19 cellular contexts compared by ENCODE assay signal in the genomic region with DNA sequence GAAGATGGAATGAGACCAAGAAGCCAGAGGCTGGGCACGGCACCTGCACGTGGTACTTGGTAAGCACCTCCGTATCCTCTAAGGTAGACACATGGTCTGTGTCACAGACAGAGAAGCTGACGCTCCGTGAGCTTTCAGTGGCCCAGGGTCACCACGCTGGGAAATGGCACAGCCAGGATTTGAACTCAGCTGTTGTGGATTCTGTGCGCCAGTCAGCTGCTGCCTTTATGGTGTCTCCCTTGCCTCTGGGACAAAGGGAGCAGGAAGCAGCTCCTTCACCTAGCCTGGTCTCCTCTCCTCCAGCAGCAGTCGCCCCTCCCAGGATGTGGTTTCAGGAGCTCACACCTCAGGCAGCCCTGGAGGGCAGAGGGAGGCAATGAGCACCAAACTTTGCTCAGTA.
A peak's percentile ranks its signal among the peaks of the same experiment; 100 is the strongest.
DNase-seq lines count a peak whose midpoint lies in the region; ATAC-seq, FAIRE-seq and TF ChIP-seq lines count a peak whose summit lies in the region.
"Had no signal": no experiment of that assay in that cellular context is flagged by ENCODE, and none has a peak within 500 bp of the region (broad histone marks: within the 10 kb centered on the region; RNA-seq: fewer than 3 reads in every experiment).

No MANE protein-coding gene starts in this region.

- TF ChIP-seq EP300 in K562 (IDR thresholded peaks at IDR 0.05; ENCODE audit: low read length) = no peak

- FAIRE-seq in K562 (lab: Jason Lieb, UNC) = no peak
- FAIRE-seq: frontal cortex, H54 had no signal

- H3K79me2 ChIP-seq in K562 (ENCODE audit: control insufficient read depth, insufficient read depth, low read length) = peaks cover 80% of the 10 kb centered on the region

- CTCF ChIA-PET in K562 (lab: Yijun Ruan, JAX; ENCODE audit: low intra/inter-chr PET ratio) = no interaction called here

- ATAC-seq in activated naive CD8-positive, alpha-beta T cell treated with anti-CD3 and anti-CD28 coated beads, Interleukin-2, amount 10 ng/mL, durations not matched to agents 7 days and 5 days (ENCODE audit: low read depth) = peak; percentile 76
- ATAC-seq in K562 (0 out of 3 replicates have a peak, but pooled peaks have one; percentile 11), GM18502 (IDR thresholded peaks at IDR 0.05; ENCODE audit: poor library complexity, unreplicated experiment) (no peak)

- no peaks in the 10 kb centered on the region for H3K9me3 ChIP-seq in KOPT-K1 (ENCODE audit: insufficient read depth, low read length, poor library complexity, severe bottlenecking)
- H3K9me3 ChIP-seq in K562 (replicated peaks; ENCODE audit: control insufficient read depth, insufficient read depth, low read depth, low read length) = no peaks in the 10 kb centered on the region
- H3K9me3 ChIP-seq: left ventricle myocardium inferior, sigmoid colon, suprapubic skin had no signal

- no peak for TF ChIP-seq POLR2A in K562 (conservative IDR thresholded peaks at IDR 0.05)

- DNase-seq in activated naive CD8-positive, alpha-beta T cell treated with anti-CD3 and anti-CD28 coated beads, Interleukin-2, amount 10 ng/mL, durations not matched to agents 7 days and 5 days = no peak
- no peak for DNase-seq in activated naive CD8-positive, alpha-beta T cell treated with anti-CD3 and anti-CD28 coated beads for 36 hours
- DNase-seq in K562 (ENCODE audit: extremely low read depth in 1 of 4, low spot score in 3 of 4) (no peak), ureter (ENCODE audit: low spot score) (peak; percentile 42), NCI-H2081 (lab: John Stamatoyannopoulos, UW) (no peak), DMS53 treated with DMSO at 0.1 percent for 48 hours (lab: John Stamatoyannopoulos, UW; ENCODE audit: unreplicated experiment) (no peak)
- DNase-seq: activated T-cell treated with anti-CD3 and anti-CD28 coated beads for 4 hours, brain microvascular endothelial cell, Calu3, left ventricle myocardium inferior, NCI-H446, sigmoid colon had no signal

- H3K27ac ChIP-seq in KOPT-K1 (ENCODE audit: low read depth, low read length, poor library complexity, severe bottlenecking) (peak overlapping the region; percentile 68), K562 (ENCODE audit: extremely low read depth, low read depth, low read length) (no peak overlapping the region)
- H3K27ac ChIP-seq: brain microvascular endothelial cell, epithelial cell of prostate, left ventricle myocardium inferior, sigmoid colon, suprapubic skin had no signal

- peak overlapping the region; percentile 53 for H3K4me3 Mint-ChIP-seq in activated naive CD8-positive, alpha-beta T cell treated with anti-CD3 and anti-CD28 coated beads, Interleukin-2, amount 10 ng/mL, durations not matched to agents 7 days and 5 days
- H3K4me3 Mint-ChIP-seq in activated naive CD8-positive, alpha-beta T cell treated with anti-CD3 and anti-CD28 coated beads for 36 hours = no peak overlapping the region

- H3K9ac ChIP-seq in K562 (ENCODE audit: insufficient read depth in 1 of 2, low read depth in 2 of 2, low read length in 2 of 2) = peak overlapping the region in 1 of 2 experiments; percentile 83; a peak in 2 of 4 replicates

- peaks cover 21% of the 10 kb centered on the region for H3K4me1 Mint-ChIP-seq in activated naive CD8-positive, alpha-beta T cell treated with anti-CD3 and anti-CD28 coated beads, Interleukin-2, amount 10 ng/mL, durations not matched to agents 7 days and 5 days
- H3K4me1 Mint-ChIP-seq in activated naive CD8-positive, alpha-beta T cell treated with anti-CD3 and anti-CD28 coated beads for 36 hours = peaks cover 15% of the 10 kb centered on the region

- H3K4me1 ChIP-seq in K562 (replicated peaks in 1 of 2; ENCODE audit: control insufficient read depth in 2 of 2, insufficient read depth in 2 of 2, low read length in 2 of 2) = peaks cover 36 to 52% of the 10 kb centered on the region in 2 experiments

- H3K27ac Mint-ChIP-seq in activated naive CD8-positive, alpha-beta T cell treated with anti-CD3 and anti-CD28 coated beads, Interleukin-2, amount 10 ng/mL, durations not matched to agents 7 days and 5 days = peak overlapping the region; percentile 11
- no peak overlapping the region for H3K27ac Mint-ChIP-seq in activated naive CD8-positive, alpha-beta T cell treated with anti-CD3 and anti-CD28 coated beads for 36 hours

- no peak for TF ChIP-seq CTCF in K562 (IDR thresholded peaks at IDR 0.05 in 2 of 3, conservative IDR thresholded peaks at IDR 0.05 in 1 of 3; ENCODE audit: insufficient read depth in 2 of 3, low read depth in 1 of 3, low read length in 3 of 3)

- no peaks in the 10 kb centered on the region for H3K9me1 ChIP-seq in K562 (ENCODE audit: control insufficient read depth, insufficient read depth, low read length)

- H3K36me3 ChIP-seq in KOPT-K1 (ENCODE audit: insufficient read depth, low read length) (no peaks in the 10 kb centered on the region), K562 (ENCODE audit: control insufficient read depth, insufficient read depth, low read length) (peaks cover 28% of the 10 kb centered on the region; the same call in 2 of the 3 replicates)
- H3K36me3 ChIP-seq: brain microvascular endothelial cell, left ventricle myocardium inferior, sigmoid colon, suprapubic skin had no signal

- peaks cover 20% of the 10 kb centered on the region for H3K27me3 Mint-ChIP-seq in activated naive CD8-positive, alpha-beta T cell treated with anti-CD3 and anti-CD28 coated beads, Interleukin-2, amount 10 ng/mL, durations not matched to agents 7 days and 5 days
- H3K27me3 Mint-ChIP-seq in activated naive CD8-positive, alpha-beta T cell treated with anti-CD3 and anti-CD28 coated beads for 36 hours = peaks cover 19% of the 10 kb centered on the region

- intact Hi-C loops in K562 (cut with micrococcal nuclease) = no loop called here

- in situ Hi-C loops in K562 (cut with MboI) = no loop called here

- POLR2A ChIA-PET in activated naive CD8-positive, alpha-beta T cell treated with anti-CD3 and anti-CD28 coated beads, Interleukin-2, amount 10 ng/mL, durations not matched to agents 7 days and 5 days (lab: Charles Lee) = interaction anchor here (0.8 kb wide), 1 partner anchor 133 kb away, joined by 3 read pairs; no protein-coding TSS in a partner anchor
- POLR2A ChIA-PET in K562 (lab: Yijun Ruan, JAX) = interaction anchor here (1.3 to 1.5 kb wide), 3 partner anchors 9 to 24 kb away, joined by 3 read pairs; no protein-coding TSS in a partner anchor

- 70% methylated on average over 8 of the region's 8 CpGs for WGBS in K562 (ENCODE audit: insufficient coverage, low coverage, missing lambda C conversion rate)

- H3K4me2 ChIP-seq in K562 (ENCODE audit: insufficient read depth, low read length) = no peak overlapping the region

- H4K20me1 ChIP-seq in K562 (replicated peaks; ENCODE audit: control insufficient read depth, insufficient read depth, low read length) = no peaks in the 10 kb centered on the region

- BruUV-seq in K562 (replicated peaks; lab: Mats Ljungman, UMichigan) = no TSS peak

- H3K36me3 Mint-ChIP-seq in activated naive CD8-positive, alpha-beta T cell treated with anti-CD3 and anti-CD28 coated beads, Interleukin-2, amount 10 ng/mL, durations not matched to agents 7 days and 5 days = no peaks in the 10 kb centered on the region
- no peaks in the 10 kb centered on the region for H3K36me3 Mint-ChIP-seq in activated naive CD8-positive, alpha-beta T cell treated with anti-CD3 and anti-CD28 coated beads for 36 hours

- TF ChIP-seq RAD21 in K562 (CRISPR knock-in tag; conservative IDR thresholded peaks at IDR 0.05 in 1 of 2, IDR thresholded peaks at IDR 0.05 in 1 of 2) = no peak

- H3K4me3 ChIP-seq in K562 = no peak overlapping the region
- H3K4me3 ChIP-seq: left ventricle myocardium inferior, sigmoid colon, suprapubic skin had no signal

- H3K27me3 ChIP-seq in K562 (ENCODE audit: control insufficient read depth in 2 of 2, insufficient read depth in 2 of 2, low read length in 2 of 2) = no peaks in the 10 kb centered on the region
- H3K27me3 ChIP-seq: brain microvascular endothelial cell, sigmoid colon, suprapubic skin had no signal

- no peaks in the 10 kb centered on the region for H3K9me3 Mint-ChIP-seq in activated naive CD8-positive, alpha-beta T cell treated with anti-CD3 and anti-CD28 coated beads, Interleukin-2, amount 10 ng/mL, durations not matched to agents 7 days and 5 days
- no peaks in the 10 kb centered on the region for H3K9me3 Mint-ChIP-seq in activated naive CD8-positive, alpha-beta T cell treated with anti-CD3 and anti-CD28 coated beads for 36 hours
- H3K9me3 Mint-ChIP-seq: dendritic cell treated with granulocyte-macrophage colony-stimulating factor and Interleukin-4, amounts not matched to agents 40 ng/mL and 50 ng/mL, for 4 days had no signal

- no peak overlapping the region for H2AFZ ChIP-seq in K562 (ENCODE audit: low read depth, low read length)

TF ChIP-seq in K562, 482 proteins besides CTCF, POLR2A, EP300 and RAD21:
- TF ChIP-seq, protein P1, sequence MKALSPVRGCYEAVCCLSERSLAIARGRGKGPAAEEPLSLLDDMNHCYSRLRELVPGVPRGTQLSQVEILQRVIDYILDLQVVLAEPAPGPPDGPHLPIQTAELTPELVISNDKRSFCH (CRISPR knock-in tag; IDR thresholded peaks at IDR 0.05) = no peak
- TF ChIP-seq, protein P1 (tag; IDR thresholded peaks at IDR 0.05) = peak; percentile 23; the same call in 1 of the 2 replicates
- TF ChIP-seq U2AF2 (optimal IDR thresholded peaks at IDR 0.05; ENCODE audit: low read depth, low read length) = no peak
